Comparison of ENCODE assay signal across 7 cellular contexts in genomic region chr9:35954942-35955546, GRCh38. TPM values are rescaled to one million over a fixed set of nuclear protein-coding genes. Genes with fewer than 3 reads are reported as not detected.
DNase-seq lines count a peak whose midpoint lies in the region; ATAC-seq, FAIRE-seq and TF ChIP-seq lines count a peak whose summit lies in the region.

No MANE protein-coding gene starts in this region.

- FAIRE-seq in astrocyte (lab: Jason Lieb, UNC): peak; percentile 39

- peak; percentile 86 for TF ChIP-seq CTCF in LNCAP (IDR thresholded peaks at IDR 0.05)
- peak; percentile 57 to 96 (median 90) for TF ChIP-seq CTCF in Peyer's patch (IDR thresholded peaks at IDR 0.05)
- TF ChIP-seq CTCF in astrocyte (IDR thresholded peaks at IDR 0.05; ENCODE audit: insufficient read depth, low read depth, low read length): peak; percentile 92

- H3K4me3 ChIP-seq in Peyer's patch (no peak overlapping the region), astrocyte (ENCODE audit: insufficient read depth, low read depth, low read length) (no peak overlapping the region), right cardiac atrium (ENCODE audit: low read length) (no peak overlapping the region)

- H3K27me3 Mint-ChIP-seq in astrocyte (ENCODE audit: low read depth, unreplicated experiment): peaks cover 12% of the 10 kb centered on the region

- DNase-seq in GF-D8 (lab: John Stamatoyannopoulos, UW): peak; percentile 29
- DNase-seq in Peyer's patch: peak in 2 of 3 donors; percentile 56 to 82
- peak; percentile 59 for DNase-seq in astrocyte (ENCODE audit: low read depth)
- DNase-seq in right cardiac atrium: peak in 2 of 3 donors; percentile 31 to 47
- DNase-seq in sciatic nerve (ENCODE audit: low spot score): no peak

- H3K4me1 Mint-ChIP-seq in astrocyte (ENCODE audit: low read depth, unreplicated experiment): peaks cover 12% of the 10 kb centered on the region

- H3K79me2 ChIP-seq in astrocyte (ENCODE audit: insufficient read depth, low read length): no peaks in the 10 kb centered on the region

- no peak overlapping the region for H2AFZ ChIP-seq in astrocyte (ENCODE audit: low read depth, low read length)

- H3K27ac Mint-ChIP-seq in astrocyte (ENCODE audit: unreplicated experiment): no peak overlapping the region

- H3K4me1 ChIP-seq in Peyer's patch: no peaks in the 10 kb centered on the region
- H3K4me1 ChIP-seq in astrocyte (ENCODE audit: insufficient read depth, low read length): no peaks in the 10 kb centered on the region
- H3K4me1 ChIP-seq in right cardiac atrium (ENCODE audit: control insufficient read depth, insufficient read depth, low read length): no peaks in the 10 kb centered on the region

- TF ChIP-seq POLR2A in Peyer's patch (IDR thresholded peaks at IDR 0.05): no peak

- H3K9ac ChIP-seq in astrocyte (ENCODE audit: low read length): no peak overlapping the region

- peak; percentile 68 to 74 for ATAC-seq in right cardiac atrium
- ATAC-seq in sciatic nerve: peak; percentile 86
- ATAC-seq in HG03135 (IDR thresholded peaks at IDR 0.05; ENCODE audit: unreplicated experiment): no peak

- H3K4me2 ChIP-seq in astrocyte (ENCODE audit: low read length): peak overlapping the region; percentile 39

- no peaks in the 10 kb centered on the region for H3K9me3 Mint-ChIP-seq in astrocyte (ENCODE audit: unreplicated experiment)

- no peaks in the 10 kb centered on the region for H3K36me3 Mint-ChIP-seq in astrocyte (ENCODE audit: low read depth, unreplicated experiment)

- WGBS in right cardiac atrium: 10% methylated on average over 6 of the region's 6 CpGs

- H4K20me1 ChIP-seq in astrocyte (ENCODE audit: insufficient read depth, low read length): no peaks in the 10 kb centered on the region

- H3K4me3 Mint-ChIP-seq in astrocyte (ENCODE audit: unreplicated experiment): no peak overlapping the region

- intact Hi-C loops in right cardiac atrium (cut with DNase I) (loop anchor here in 3 of 4 donors (2.0 to 5.0 kb wide), 2 partner anchors 67 to 68 kb away; no protein-coding TSS in a partner anchor), sciatic nerve (cut with DNase I) (loop anchor here (10.0 kb wide), 1 partner anchor 70 kb away; no protein-coding TSS in a partner anchor)

- H3K27me3 ChIP-seq in Peyer's patch: no peaks in the 10 kb centered on the region
- no peaks in the 10 kb centered on the region for H3K27me3 ChIP-seq in astrocyte (ENCODE audit: insufficient read depth, low read length)
- H3K27me3 ChIP-seq in right cardiac atrium (ENCODE audit: control insufficient read depth, insufficient read depth): no peaks in the 10 kb centered on the region

- no peak overlapping the region for H3K27ac ChIP-seq in Peyer's patch
- no peak overlapping the region for H3K27ac ChIP-seq in astrocyte (ENCODE audit: low read depth, low read length)
- H3K27ac ChIP-seq in right cardiac atrium (ENCODE audit: low read length): no peak overlapping the region

- no peaks in the 10 kb centered on the region for H3K36me3 ChIP-seq in Peyer's patch
- no peaks in the 10 kb centered on the region for H3K36me3 ChIP-seq in astrocyte (ENCODE audit: insufficient read depth, low read length)

- no peaks in the 10 kb centered on the region for H3K9me3 ChIP-seq in Peyer's patch
- no peaks in the 10 kb centered on the region for H3K9me3 ChIP-seq in astrocyte (ENCODE audit: insufficient read depth, low read depth, low read length)
- H3K9me3 ChIP-seq in right cardiac atrium (ENCODE audit: control insufficient read depth, low read length): no peaks in the 10 kb centered on the region

RNA-seq across cellular contexts. Expression of gene OR2S2, which starts 2.9 kb away (rescaled TPM):
- total RNA-seq in Peyer's patch: not detected
- not detected in 2 replicates for total RNA-seq in astrocyte
- total RNA-seq in right cardiac atrium: not detected
- polyA plus RNA-seq in right cardiac atrium: not detected
- not detected for total RNA-seq in sciatic nerve

RNA-seq across cellular contexts. Expression of gene SPAAR, which starts 45.8 kb away (rescaled TPM):
- 10 to 100 TPM in 1 of 4 donors, under 1 TPM in 1, not detected in 2; 0.88 to 17.3 TPM for total RNA-seq in Peyer's patch
- 0.17 and 0.18 TPM in 2 replicates for total RNA-seq in astrocyte
- total RNA-seq in right cardiac atrium: 1 to 10 TPM; 3.7 to 8.0 (median 5.8) TPM
- polyA plus RNA-seq in right cardiac atrium: 8.7 TPM
- 5.8 TPM for total RNA-seq in sciatic nerve

RNA-seq across cellular contexts. Expression of gene HRCT1, which starts 49.0 kb away (rescaled TPM):
- total RNA-seq in Peyer's patch: 10 to 100 TPM in 3 of 4 donors, 1 to 10 TPM in 1; 9.1 to 32.6 (median 17.2) TPM
- total RNA-seq in astrocyte: 0.39 and 0.62 TPM in 2 replicates
- total RNA-seq in right cardiac atrium: 1 to 10 TPM; 2.0 to 5.9 (median 5.1) TPM
- 3.3 TPM for polyA plus RNA-seq in right cardiac atrium
- total RNA-seq in sciatic nerve: 4.5 TPM
